In the genomic region with DNA sequence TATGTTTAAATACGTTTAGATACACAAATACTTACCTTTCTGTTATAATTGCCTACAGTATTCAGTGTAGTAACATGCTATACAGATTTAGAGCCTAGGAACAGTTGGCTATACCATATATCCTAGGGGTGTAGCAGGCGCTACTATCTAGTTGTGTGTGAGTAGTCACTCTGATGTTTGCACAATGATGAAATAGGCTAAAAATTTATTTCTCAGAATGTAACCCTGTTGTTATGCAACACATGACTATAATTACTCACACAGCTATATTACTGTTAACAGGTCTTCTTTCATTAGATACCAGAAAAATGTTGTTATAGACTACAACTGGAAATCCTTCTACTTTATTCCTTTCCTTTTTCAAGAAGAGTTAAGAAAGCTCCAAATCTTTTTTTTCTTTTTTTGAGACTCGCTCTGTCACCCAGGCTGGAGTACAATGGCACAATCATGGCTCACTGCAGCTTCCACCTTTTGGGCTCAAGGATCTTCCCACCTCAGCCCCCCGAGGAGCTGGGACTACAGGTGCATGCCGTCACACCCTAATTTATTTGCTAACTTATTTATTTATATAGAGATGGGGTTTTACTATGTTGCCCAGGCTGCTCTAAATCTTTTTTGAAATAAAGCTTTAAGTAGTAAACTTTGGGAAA, we compare ENCODE assay signal across 12 cellular contexts. TPM values are rescaled to one million over a fixed set of nuclear protein-coding genes. Genes with fewer than 3 reads are reported as not detected.
DNase-seq lines count a peak whose midpoint lies in the region; ATAC-seq, FAIRE-seq and TF ChIP-seq lines count a peak whose summit lies in the region.
"Had no signal": no experiment of that assay in that cellular context is flagged by ENCODE, and none has a peak within 500 bp of the region (broad histone marks: within the 10 kb centered on the region; RNA-seq: fewer than 3 reads in every experiment).

No MANE protein-coding gene starts in this region.

- no peak overlapping the region for H3K9ac ChIP-seq in adipocyte (ENCODE audit: low read length)
- no peak overlapping the region for H3K9ac ChIP-seq in keratinocyte (ENCODE audit: control insufficient read depth, extremely low read depth, insufficient read depth, low read length)
- H3K9ac ChIP-seq: KMS-11 had no signal

- H3K4me3 ChIP-seq in right atrium auricular region: no peak overlapping the region
- no peak overlapping the region for H3K4me3 ChIP-seq in adipocyte (ENCODE audit: low read length)
- no peak overlapping the region for H3K4me3 ChIP-seq in keratinocyte (ENCODE audit: control insufficient read depth in 2 of 3, extremely low read depth in 1 of 3, insufficient read depth in 2 of 3, low read depth in 1 of 3, low read length in 3 of 3)

- H3K9me1 ChIP-seq in keratinocyte (ENCODE audit: control insufficient read depth, extremely low read depth, insufficient read depth, low read length): no peaks in the 10 kb centered on the region

- H3K36me3 ChIP-seq in right atrium auricular region: peaks cover 55% of the 10 kb centered on the region
- H3K36me3 ChIP-seq in adipocyte (ENCODE audit: control insufficient read depth, insufficient read depth, low read length, severe bottlenecking): peaks cover 76% of the 10 kb centered on the region
- peaks cover 14 to 17% of the 10 kb centered on the region in 2 experiments for H3K36me3 ChIP-seq in keratinocyte (ENCODE audit: control insufficient read depth in 2 of 2, extremely low read depth in 1 of 2, insufficient read depth in 2 of 2, low read length in 2 of 2)

- TF ChIP-seq CTCF in right atrium auricular region (IDR thresholded peaks at IDR 0.05): no peak
- no peak for TF ChIP-seq CTCF in keratinocyte (optimal IDR thresholded peaks at IDR 0.05 in 1 of 3, IDR thresholded peaks at IDR 0.05 in 1 of 3, conservative IDR thresholded peaks at IDR 0.05 in 1 of 3; ENCODE audit: extremely low read depth in 1 of 3, insufficient read depth in 2 of 3, low read length in 3 of 3)

- no peaks in the 10 kb centered on the region for H3K27me3 ChIP-seq in right atrium auricular region
- H3K27me3 ChIP-seq in adipocyte (replicated peaks; ENCODE audit: control insufficient read depth, insufficient read depth, low read length): no peaks in the 10 kb centered on the region
- H3K27me3 ChIP-seq in keratinocyte (ENCODE audit: control insufficient read depth, extremely low read depth, insufficient read depth, low read length): no peaks in the 10 kb centered on the region

- ATAC-seq in left ventricle myocardium superior (peak; percentile 63), GM18502 (IDR thresholded peaks at IDR 0.05; ENCODE audit: poor library complexity, unreplicated experiment) (no peak), GM18505 (IDR thresholded peaks at IDR 0.05; ENCODE audit: unreplicated experiment) (no peak)

- H3K27ac ChIP-seq in right atrium auricular region (no peak overlapping the region), keratinocyte (ENCODE audit: control insufficient read depth, insufficient read depth, low read length) (peak overlapping the region; percentile 53)
- H3K27ac ChIP-seq: KMS-11 had no signal

- no peaks in the 10 kb centered on the region for H4K20me1 ChIP-seq in keratinocyte (ENCODE audit: control insufficient read depth, extremely low read depth, insufficient read depth, low read length)

- intact Hi-C loops in left ventricle myocardium superior (cut with micrococcal nuclease): loop anchor here (10.0 kb wide), 1 partner anchor 74 kb away; no protein-coding TSS in a partner anchor

- H3K4me1 ChIP-seq in right atrium auricular region (no peaks in the 10 kb centered on the region), adipocyte (ENCODE audit: control insufficient read depth, insufficient read depth, low read length) (peaks cover 16% of the 10 kb centered on the region), keratinocyte (ENCODE audit: control insufficient read depth, extremely low read depth, insufficient read depth, low read length) (peaks cover 6% of the 10 kb centered on the region)

- H3K9me3 ChIP-seq in right atrium auricular region (no peaks in the 10 kb centered on the region), adipocyte (ENCODE audit: control insufficient read depth, low read length) (no peaks in the 10 kb centered on the region), keratinocyte (ENCODE audit: control insufficient read depth, low read depth, low read length) (no peaks in the 10 kb centered on the region)

- H3K79me2 ChIP-seq in keratinocyte (ENCODE audit: control insufficient read depth, insufficient read depth, low read length): no peaks in the 10 kb centered on the region

- DNase-seq in left ventricle myocardium superior (no peak), right atrium auricular region (ENCODE audit: low spot score) (no peak), adipocyte (ENCODE audit: low read depth) (peak; percentile 83), keratinocyte (ENCODE audit: low read depth, low spot score) (no peak), DMS 273 (lab: John Stamatoyannopoulos, UW; ENCODE audit: unreplicated experiment) (no peak), SHP77 (lab: John Stamatoyannopoulos, UW) (no peak)
- DNase-seq: C1 segment of cervical spinal cord, NCI-H82, nucleus accumbens had no signal

- dilution Hi-C loops in keratinocyte (cut with MboI; ENCODE audit: extremely low pct_ligation_motif_present, low sequenced_read_pairs): no loop called here

- no peak overlapping the region for H2AFZ ChIP-seq in keratinocyte (ENCODE audit: control insufficient read depth, low read length)

- no peak for TF ChIP-seq POLR2A in GM18505 (IDR thresholded peaks at IDR 0.05; ENCODE audit: borderline replicate concordance, extremely low read depth, insufficient read depth, insufficient read length)

- H3K4me2 ChIP-seq in keratinocyte (ENCODE audit: control insufficient read depth, extremely low read depth, insufficient read depth, low read depth, low read length): no peak overlapping the region
- H3K4me2 ChIP-seq: KMS-11 had no signal

- FAIRE-seq in keratinocyte (lab: Jason Lieb, UNC): no peak

RNA-seq across cellular contexts. Expression of gene C2orf74, which starts 48.5 kb away (rescaled TPM):
- total RNA-seq in left ventricle myocardium superior (28.0 TPM), right atrium auricular region (10 to 100 TPM; 28.0 to 51.3 TPM)
- polyA plus RNA-seq in keratinocyte: 14.1 to 24.3 TPM (median 20.9 TPM) in 3 replicates
- polyA plus RNA-seq in keratinocyte (2011; ENCODE audit: low read depth): 13.1 TPM
- polyA plus RNA-seq in keratinocyte (2011; cell fraction: cytosol; rRNA removed): 22.9 and 25.1 TPM in 2 replicates
- polyA plus RNA-seq in keratinocyte (2011; cell fraction: nucleus; rRNA removed): 8.1 and 14.2 TPM in 2 replicates
- polyA plus RNA-seq in keratinocyte (2012; ENCODE audit: low replicate concordance): 12.3 and 23.5 TPM in 2 replicates
- 2.3 to 7.5 TPM (median 2.7 TPM) in 3 replicates for polyA minus RNA-seq in keratinocyte
- polyA minus RNA-seq in keratinocyte (2011; cell fraction: cytosol; rRNA and poly(A)+ RNA removed): 10.0 TPM
- 0.74 and 1.6 TPM in 2 replicates for polyA minus RNA-seq in keratinocyte (2011; cell fraction: nucleus; rRNA and poly(A)+ RNA removed)
